In genomic region chr15:63797103-63797502, GRCh38 we compare ENCODE assay signal across 16 cellular contexts. TPM values are rescaled to one million over a fixed set of nuclear protein-coding genes. Genes with fewer than 3 reads are reported as not detected.
DNase-seq lines count a peak whose midpoint lies in the region; ATAC-seq, FAIRE-seq and TF ChIP-seq lines count a peak whose summit lies in the region.
"Had no signal": no experiment of that assay in that cellular context is flagged by ENCODE, and none has a peak within 500 bp of the region (broad histone marks: within the 10 kb centered on the region; RNA-seq: fewer than 3 reads in every experiment).

No MANE protein-coding gene starts in this region.

- CTCF ChIA-PET in activated B cell treated with CpG ODN at 0.5 μM for 24 hours (lab: Charles Lee) = interaction anchor here (1.6 kb wide), 1 partner anchor 29 kb away, joined by 4 read pairs; no protein-coding TSS in a partner anchor
- CTCF ChIA-PET in K562 (lab: Yijun Ruan, JAX; ENCODE audit: low intra/inter-chr PET ratio) = no interaction called here

- H3K79me2 ChIP-seq in K562 (ENCODE audit: control insufficient read depth, insufficient read depth, low read length) (peaks cover 99% of the 10 kb centered on the region), trophoblast cell (ENCODE audit: control insufficient read depth, insufficient read depth, low read length, poor library complexity) (peaks cover 10% of the 10 kb centered on the region)

- FAIRE-seq in K562 (lab: Jason Lieb, UNC) = no peak
- FAIRE-seq: A549, GM18507 had no signal

- no peak overlapping the region for H3K23ac ChIP-seq in trophoblast cell (ENCODE audit: low read length)

- H2BK12ac ChIP-seq in trophoblast cell (ENCODE audit: low read length) = no peak overlapping the region

- H3K27ac ChIP-seq in K562 (ENCODE audit: extremely low read depth, low read depth, low read length) (no peak overlapping the region), trophoblast cell (ENCODE audit: low read depth, low read length) (no peak overlapping the region), upper lobe of right lung (peak overlapping the region; percentile 24), WERI-Rb-1 (no peak overlapping the region)
- H3K27ac ChIP-seq: A549, HL-60 had no signal

- no peak overlapping the region for H3K27ac Mint-ChIP-seq in activated B cell treated with CpG ODN at 0.5 μM for 24 hours
- H3K27ac Mint-ChIP-seq: CD8-positive, alpha-beta T cell had no signal

- H3K4me2 ChIP-seq in K562 (ENCODE audit: insufficient read depth, low read length) = no peak overlapping the region
- no peak overlapping the region for H3K4me2 ChIP-seq in trophoblast cell (ENCODE audit: low read length)
- H3K4me2 ChIP-seq: A549 had no signal

- TF ChIP-seq EP300 in K562 (IDR thresholded peaks at IDR 0.05; ENCODE audit: low read length) = no peak

- H3K14ac ChIP-seq in trophoblast cell (ENCODE audit: low read length) = no peak overlapping the region

- H3K36me3 Mint-ChIP-seq in activated B cell treated with CpG ODN at 0.5 μM for 24 hours (ENCODE audit: low read depth) = peaks cover 13% of the 10 kb centered on the region

- peaks cover 4% of the 10 kb centered on the region for H3K9me3 Mint-ChIP-seq in activated B cell treated with CpG ODN at 0.5 μM for 24 hours

- no peak overlapping the region for H2BK5ac ChIP-seq in trophoblast cell (ENCODE audit: low read depth, low read length, poor library complexity)

- POLR2A ChIA-PET in activated B cell treated with CpG ODN at 0.5 μM for 24 hours (lab: Charles Lee) (no interaction called here), K562 (lab: Yijun Ruan, JAX) (interaction anchor here (0.6 to 4.9 kb wide), 2 partner anchors 10 to 107 kb away, joined by 3 to 25 read pairs; no protein-coding TSS in a partner anchor)

- H4K12ac ChIP-seq in trophoblast cell (ENCODE audit: low read depth, low read length) = no peak overlapping the region

- no peaks in the 10 kb centered on the region for H3K27me3 Mint-ChIP-seq in activated B cell treated with CpG ODN at 0.5 μM for 24 hours

- peak overlapping the region; percentile 55 for H3K4ac ChIP-seq in trophoblast cell (ENCODE audit: low read depth, low read length)

- TF ChIP-seq CTCF in activated B cell treated with CpG ODN at 0.5 μM for 24 hours (IDR thresholded peaks at IDR 0.05) (no peak), K562 (IDR thresholded peaks at IDR 0.05 in 2 of 3, conservative IDR thresholded peaks at IDR 0.05 in 1 of 3; ENCODE audit: insufficient read depth in 2 of 3, low read depth in 1 of 3, low read length in 3 of 3) (no peak), upper lobe of right lung (IDR thresholded peaks at IDR 0.05) (no peak), WERI-Rb-1 (IDR thresholded peaks at IDR 0.05; ENCODE audit: low read depth, low read length) (no peak)

- no peak for DNase-seq in activated B cell treated with CpG ODN at 0.5 μM for 24 hours
- DNase-seq in K562 (ENCODE audit: extremely low read depth in 1 of 4, low spot score in 3 of 4) = no peak
- DNase-seq in trophoblast cell = no peak
- no peak for DNase-seq in upper lobe of right lung
- DNase-seq in DMS 273 (lab: John Stamatoyannopoulos, UW; ENCODE audit: unreplicated experiment) = no peak
- DNase-seq in WERI-Rb-1 = no peak
- DNase-seq: CD8-positive, alpha-beta T cell; DMS53; GF-D8 had no signal

- H3K9ac ChIP-seq in K562 (ENCODE audit: insufficient read depth in 1 of 2, low read depth in 2 of 2, low read length in 2 of 2) (no peak overlapping the region), trophoblast cell (ENCODE audit: low read length) (no peak overlapping the region)

- no peak for TF ChIP-seq RAD21 in K562 (CRISPR knock-in tag; conservative IDR thresholded peaks at IDR 0.05 in 1 of 2, IDR thresholded peaks at IDR 0.05 in 1 of 2)

- H4K8ac ChIP-seq in trophoblast cell (ENCODE audit: low read depth, low read length) = no peak overlapping the region

- intact Hi-C loops in activated B cell treated with CpG ODN at 0.5 μM for 24 hours (cut with micrococcal nuclease) (no loop called here), K562 (cut with micrococcal nuclease) (no loop called here), upper lobe of right lung (cut with DNase I) (no loop called here)

- H2AK5ac ChIP-seq in trophoblast cell (ENCODE audit: low read length) = no peak overlapping the region

- BruUV-seq in K562 (replicated peaks; lab: Mats Ljungman, UMichigan) = no TSS peak

- H3K36me3 ChIP-seq in K562 (ENCODE audit: control insufficient read depth, insufficient read depth, low read length) = no peaks in the 10 kb centered on the region
- H3K36me3 ChIP-seq in trophoblast cell (ENCODE audit: control insufficient read depth in 1 of 2, insufficient read depth in 2 of 2, low read length in 2 of 2) = peaks cover 0 to 8% of the 10 kb centered on the region in 2 experiments
- no peaks in the 10 kb centered on the region for H3K36me3 ChIP-seq in upper lobe of right lung
- no peaks in the 10 kb centered on the region; the same call in 1 of the 2 replicates for H3K36me3 ChIP-seq in WERI-Rb-1

- no peaks in the 10 kb centered on the region for H3K27me3 ChIP-seq in K562 (ENCODE audit: control insufficient read depth in 2 of 2, insufficient read depth in 2 of 2, low read length in 2 of 2)
- no peaks in the 10 kb centered on the region for H3K27me3 ChIP-seq in trophoblast cell (ENCODE audit: insufficient read depth, low read length)
- H3K27me3 ChIP-seq in upper lobe of right lung = no peaks in the 10 kb centered on the region
- no peaks in the 10 kb centered on the region for H3K27me3 ChIP-seq in WERI-Rb-1 (ENCODE audit: insufficient read depth, low read depth, severe bottlenecking)

- in situ Hi-C loops in K562 (cut with MboI) = no loop called here

- peak overlapping the region; percentile 25 for H3K4me3 Mint-ChIP-seq in activated B cell treated with CpG ODN at 0.5 μM for 24 hours
- H3K4me3 Mint-ChIP-seq: CD14-positive monocyte; CD8-positive, alpha-beta T cell had no signal

- H2AFZ ChIP-seq in K562 (ENCODE audit: low read depth, low read length) (no peak overlapping the region), trophoblast cell (ENCODE audit: insufficient read depth, low read length, poor library complexity) (no peak overlapping the region)

- peaks cover 10% of the 10 kb centered on the region for H3K79me1 ChIP-seq in trophoblast cell (ENCODE audit: low read length)

- no peak overlapping the region for H4K91ac ChIP-seq in trophoblast cell (ENCODE audit: low read depth, low read length)

- H3K9me3 ChIP-seq in K562 (replicated peaks; ENCODE audit: control insufficient read depth, insufficient read depth, low read depth, low read length) (peaks cover 2% of the 10 kb centered on the region; the same call in 1 of the 2 replicates), trophoblast cell (ENCODE audit: insufficient read depth, low read depth, low read length) (no peaks in the 10 kb centered on the region), upper lobe of right lung (no peaks in the 10 kb centered on the region), WERI-Rb-1 (ENCODE audit: severe bottlenecking) (no peaks in the 10 kb centered on the region)
- H3K9me3 ChIP-seq: Caco-2 had no signal

- TF ChIP-seq POLR2A in K562 (conservative IDR thresholded peaks at IDR 0.05) = no peak

- no peak for ATAC-seq in activated B cell treated with CpG ODN at 0.5 μM for 24 hours (ENCODE audit: low read depth)
- ATAC-seq in K562 = no peak
- ATAC-seq in upper lobe of right lung = peak; percentile 39
- ATAC-seq in esophagus mucosa = no peak
- ATAC-seq: A549; CD8-positive, alpha-beta T cell; HCT116 had no signal

- H3K4me1 ChIP-seq in K562 (replicated peaks in 1 of 2; ENCODE audit: control insufficient read depth in 2 of 2, insufficient read depth in 2 of 2, low read length in 2 of 2) (peaks cover 0 to 18% of the 10 kb centered on the region in 2 experiments; a peak in 3 of 5 replicates), trophoblast cell (ENCODE audit: control insufficient read depth in 1 of 2, insufficient read depth in 2 of 2, low read length in 2 of 2) (peaks cover 19 to 34% of the 10 kb centered on the region in 2 experiments), upper lobe of right lung (peaks cover 13% of the 10 kb centered on the region)
- H3K4me1 ChIP-seq: A549 had no signal

- peak overlapping the region; percentile 51 for H2BK120ac ChIP-seq in trophoblast cell (ENCODE audit: insufficient read depth, low read length, poor library complexity)

- H3K4me1 Mint-ChIP-seq in activated B cell treated with CpG ODN at 0.5 μM for 24 hours = peaks cover 59% of the 10 kb centered on the region

- H4K20me1 ChIP-seq in K562 (replicated peaks; ENCODE audit: control insufficient read depth, insufficient read depth, low read length) = peaks cover 7% of the 10 kb centered on the region; the same call in 1 of the 2 replicates

- H3K9me1 ChIP-seq in K562 (ENCODE audit: control insufficient read depth, insufficient read depth, low read length) = no peaks in the 10 kb centered on the region

- no peak overlapping the region for H3K18ac ChIP-seq in trophoblast cell (ENCODE audit: low read length)

- H3K4me3 ChIP-seq in K562 (no peak overlapping the region), trophoblast cell (ENCODE audit: low read depth, low read length) (no peak overlapping the region), upper lobe of right lung (no peak overlapping the region), WERI-Rb-1 (ENCODE audit: low read depth, low read length) (no peak overlapping the region)
- H3K4me3 ChIP-seq: A549 had no signal

TF ChIP-seq in K562, 482 proteins besides CTCF, POLR2A, EP300 and RAD21 (continues in another document):
- no peak for TF ChIP-seq BRD4 (IDR thresholded peaks at IDR 0.05)

RNA-seq across cellular contexts. Expression of gene HERC1, which starts 36.6 kb away (rescaled TPM):
- total RNA-seq in activated B cell treated with CpG ODN at 0.5 μM for 24 hours (191 and 201 TPM in 2 replicates), K562 (2014; rRNA removed) (91.9 and 93.1 TPM in 2 replicates), K562 (2014; rRNA removed; fragmentation: Illumina TruSeq; extraction: Trizol) (79.2 and 88.1 TPM in 2 replicates), K562 (2015; rRNA removed; fragmentation: Illumina TruSeq; extraction: Trizol) (90.4 and 92.6 TPM in 2 replicates), K562 (2021) (103 and 108 TPM in 2 replicates), upper lobe of right lung (98.5 TPM), esophagus mucosa (41.5 TPM)
- total RNA-seq in K562 (2011; cell fraction: chromatin; rRNA removed; ENCODE audit: low replicate concordance) = 151 and 399 TPM in 2 replicates
- total RNA-seq in K562 (2011; cell fraction: nucleolus; rRNA removed) = 94.9 and 123 TPM in 2 replicates
- 139 and 141 TPM in 2 replicates for total RNA-seq in K562 (2011; cell fraction: nucleoplasm; rRNA removed)
- polyA plus RNA-seq in K562 (2011; rRNA removed) (43.9 and 48.3 TPM in 2 replicates), K562 (2014; fragmentation: Illumina TruSeq; extraction: Trizol) (79.0 and 89.9 TPM in 2 replicates), K562 (2014; fragmentation: Nextera tagmentation; extraction: Ambion mirVana) (10 to 100 TPM; 24.5 to 42.4 TPM), K562 (2014; rRNA removed) (70.7 and 83.4 TPM in 2 replicates)
- polyA plus RNA-seq in K562 (2011; cell fraction: cytosol; rRNA removed) = 46.7 and 50.5 TPM in 2 replicates
- polyA plus RNA-seq in K562 (2011; cell fraction: nucleus; rRNA removed) = 125 and 130 TPM in 2 replicates
- polyA plus RNA-seq in K562 (2012) = 68.9 and 92.0 TPM in 2 replicates
- polyA minus RNA-seq in K562 (2011; rRNA and poly(A)+ RNA removed) = 115 and 136 TPM in 2 replicates
- 56.8 and 74.4 TPM in 2 replicates for polyA minus RNA-seq in K562 (2011; cell fraction: cytosol; rRNA and poly(A)+ RNA removed)
- 75.0 and 142 TPM in 2 replicates for polyA minus RNA-seq in K562 (2011; cell fraction: nucleus; rRNA and poly(A)+ RNA removed)
- polyA plus RNA-seq in trophoblast cell (2013) = 29.8 and 34.2 TPM in 2 replicates
